Comparison of ENCODE assay signal across 1 cellular context in genomic region chr5:134136771-134137170, GRCh38.
TF ChIP-seq lines count a peak whose summit lies in the region.

No MANE protein-coding gene starts in this region.

TF ChIP-seq in SK-N-SH, 30 proteins besides CTCF, POLR2A, EP300 and RAD21:
- TF ChIP-seq CHD2 (IDR thresholded peaks at IDR 0.05; ENCODE audit: low read length, partially characterized antibody): no peak
- TF ChIP-seq TEAD4 (IDR thresholded peaks at IDR 0.05; ENCODE audit: borderline replicate concordance, insufficient read depth): no peak
- TF ChIP-seq SIN3A (IDR thresholded peaks at IDR 0.05; ENCODE audit: borderline replicate concordance, low read depth, low read length): no peak
- TF ChIP-seq POLR2AphosphoS5 (IDR thresholded peaks at IDR 0.05; ENCODE audit: low read depth, low read length): no peak
TF ChIP-seq in SK-N-SH: peak in this region for 0.
